9 cellular contexts compared by ENCODE assay signal in genomic region chr5:157816682-157817268, GRCh38. TPM values are rescaled to one million over a fixed set of nuclear protein-coding genes. Genes with fewer than 3 reads are reported as not detected.
DNase-seq lines count a peak whose midpoint lies in the region; ATAC-seq, FAIRE-seq and TF ChIP-seq lines count a peak whose summit lies in the region.
"Had no signal": no experiment of that assay in that cellular context is flagged by ENCODE, and none has a peak within 500 bp of the region (broad histone marks: within the 10 kb centered on the region; RNA-seq: fewer than 3 reads in every experiment).

No MANE protein-coding gene starts in this region.

- peak; percentile 62 for FAIRE-seq in GM18507 (lab: Jason Lieb, UNC)

- H3K4me3 ChIP-seq in BE2C (ENCODE audit: low read depth, low read length) (no peak overlapping the region), adipocyte (ENCODE audit: low read length) (peak overlapping the region; percentile 54)
- H3K4me3 ChIP-seq: HAP-1 had no signal

- H3K27me3 ChIP-seq in BE2C: no peaks in the 10 kb centered on the region
- no peaks in the 10 kb centered on the region for H3K27me3 ChIP-seq in adipocyte (replicated peaks; ENCODE audit: control insufficient read depth, insufficient read depth, low read length)

- H3K4me1 ChIP-seq in BE2C: no peaks in the 10 kb centered on the region
- peaks cover 38% of the 10 kb centered on the region for H3K4me1 ChIP-seq in adipocyte (ENCODE audit: control insufficient read depth, insufficient read depth, low read length)

- H3K9me3 ChIP-seq in BE2C (no peaks in the 10 kb centered on the region), adipocyte (ENCODE audit: control insufficient read depth, low read length) (no peaks in the 10 kb centered on the region)
- H3K9me3 ChIP-seq: HAP-1 had no signal

- ATAC-seq in GM21526 (IDR thresholded peaks at IDR 0.05; ENCODE audit: low FRiP score, unreplicated experiment): no peak
- ATAC-seq in HG02885 (IDR thresholded peaks at IDR 0.05; ENCODE audit: poor library complexity, unreplicated experiment): no peak

- DNase-seq in BE2C: no peak
- DNase-seq in GM18507 (ENCODE audit: extremely low spot score, insufficient read length, low read depth): no peak
- peak; percentile 64 for DNase-seq in adipocyte (ENCODE audit: low read depth)
- peak; percentile 18 to 42 for DNase-seq in lung microvascular endothelial cell (ENCODE audit: low read depth in 2 of 2)
- DNase-seq in activated gamma-delta T cell (lab: John Stamatoyannopoulos, UW): no peak
- DNase-seq in COLO668 (lab: John Stamatoyannopoulos, UW; ENCODE audit: unreplicated experiment): no peak

- peak; percentile 31; the same call in 1 of the 2 replicates for TF ChIP-seq CTCF in BE2C (IDR thresholded peaks at IDR 0.05; ENCODE audit: low read depth, low read length)

- H3K36me3 ChIP-seq in BE2C (peaks cover 31% of the 10 kb centered on the region), adipocyte (ENCODE audit: control insufficient read depth, insufficient read depth, low read length, severe bottlenecking) (peaks cover 39% of the 10 kb centered on the region)

- peak overlapping the region; percentile 39 for H3K9ac ChIP-seq in adipocyte (ENCODE audit: low read length)

RNA-seq across cellular contexts. Expression of gene CLINT1, which starts 42.2 kb away (rescaled TPM):
- polyA plus RNA-seq in BE2C (2012; ENCODE audit: insufficient read depth, insufficient read length, low read depth): 106 TPM
- 73.2 and 86.7 TPM in 2 replicates for total RNA-seq in lung microvascular endothelial cell

Comparison
In these comparisons a context has a peak if more than half of its experiments do, and no peak if none do; other contexts are left out.
1. DNase-seq: peak in adipocyte (single experiment) and lung microvascular endothelial cell (2 of 2); none in BE2C (single experiment), GM18507 (single experiment), activated gamma-delta T cell (single experiment) and COLO668 (single experiment).